In genomic region chr7:100556541-100556940, GRCh38 we compare ENCODE assay signal across 12 cellular contexts. TPM values are rescaled to one million over a fixed set of nuclear protein-coding genes. Genes with fewer than 3 reads are reported as not detected.
DNase-seq lines count a peak whose midpoint lies in the region; ATAC-seq, FAIRE-seq and TF ChIP-seq lines count a peak whose summit lies in the region.
"Had no signal": no experiment of that assay in that cellular context is flagged by ENCODE, and none has a peak within 500 bp of the region (broad histone marks: within the 10 kb centered on the region; RNA-seq: fewer than 3 reads in every experiment).

No MANE protein-coding gene starts in this region.

- H4K20me1 ChIP-seq in astrocyte (ENCODE audit: insufficient read depth, low read length), result no peaks in the 10 kb centered on the region

- no peak overlapping the region for H3K4me3 ChIP-seq in astrocyte (ENCODE audit: insufficient read depth, low read depth, low read length)
- no peak overlapping the region for H3K4me3 ChIP-seq in upper lobe of left lung
- H3K4me3 ChIP-seq: heart left ventricle had no signal

- H3K36me3 Mint-ChIP-seq in activated naive CD4-positive, alpha-beta T cell treated with anti-CD3 and anti-CD28 coated beads, Interleukin-2, amount 50 U/mL, for 72 hours, result peaks cover 12 to 18% of the 10 kb centered on the region in 2 donors
- H3K36me3 Mint-ChIP-seq in astrocyte (ENCODE audit: low read depth, unreplicated experiment), result peaks cover 4% of the 10 kb centered on the region

- no peaks in the 10 kb centered on the region for H3K79me2 ChIP-seq in astrocyte (ENCODE audit: insufficient read depth, low read length)

- H3K4me3 Mint-ChIP-seq in astrocyte (ENCODE audit: unreplicated experiment), result no peak overlapping the region
- H3K4me3 Mint-ChIP-seq: B cell had no signal

- H3K27me3 Mint-ChIP-seq in astrocyte (ENCODE audit: low read depth, unreplicated experiment), result no peaks in the 10 kb centered on the region
- H3K27me3 Mint-ChIP-seq: B cell had no signal

- H3K4me1 ChIP-seq in astrocyte (ENCODE audit: insufficient read depth, low read length) (no peaks in the 10 kb centered on the region), upper lobe of left lung (peaks cover 0 to 11% (median 2%) of the 10 kb centered on the region in 4 donors)

- no peaks in the 10 kb centered on the region for H3K4me1 Mint-ChIP-seq in astrocyte (ENCODE audit: low read depth, unreplicated experiment)

- H3K36me3 ChIP-seq in astrocyte (ENCODE audit: insufficient read depth, low read length), result peaks cover 5% of the 10 kb centered on the region
- peaks cover 0 to 45% (median 29%) of the 10 kb centered on the region in 4 donors for H3K36me3 ChIP-seq in upper lobe of left lung

- H3K9me3 ChIP-seq in astrocyte (ENCODE audit: insufficient read depth, low read depth, low read length), result no peaks in the 10 kb centered on the region
- H3K9me3 ChIP-seq in upper lobe of left lung, result no peaks in the 10 kb centered on the region
- H3K9me3 ChIP-seq: heart left ventricle had no signal

- no peak overlapping the region for H2AFZ ChIP-seq in astrocyte (ENCODE audit: low read depth, low read length)

- peak in 1 of 2 donors; percentile 34 for ATAC-seq in activated naive CD4-positive, alpha-beta T cell treated with anti-CD3 and anti-CD28 coated beads, Interleukin-2, amount 50 U/mL, for 72 hours
- ATAC-seq in upper lobe of left lung (ENCODE audit: low FRiP score in 2 of 2), result no peak
- no peak for ATAC-seq in GM21723 (IDR thresholded peaks at IDR 0.05; ENCODE audit: unreplicated experiment)
- ATAC-seq: heart left ventricle had no signal

- 55 to 57% methylated on average over 4 of the region's 4 CpGs for WGBS in upper lobe of left lung, 2 donors

- DNase-seq in activated naive CD4-positive, alpha-beta T cell treated with anti-CD3 and anti-CD28 coated beads, Interleukin-2, amount 50 U/mL, for 72 hours (ENCODE audit: low spot score in 2 of 2), result no peak
- no peak for DNase-seq in activated naive CD4-positive, alpha-beta T cell treated with anti-CD3 and anti-CD28 coated beads, Interleukin-2, amount 50 U/mL, for 16 hours
- peak; percentile 49 for DNase-seq in astrocyte (ENCODE audit: low read depth)
- DNase-seq in upper lobe of left lung, result peak in 1 of 2 donors; percentile 60
- no peak for DNase-seq in NCI-H226
- DNase-seq: heart left ventricle; NCI-H345; stimulated activated CD4-positive, alpha-beta T cell treated with anti-CD3 and anti-CD28 coated beads, Interleukin-12 subunit alpha, Interleukin-12 subunit beta, amount 100 ng/mL, for 4 hours; stimulated activated naive CD4-positive, alpha-beta T cell treated with Interleukin-2 at 50 U/mL for 16 hours had no signal

- TF ChIP-seq CTCF in astrocyte (IDR thresholded peaks at IDR 0.05; ENCODE audit: insufficient read depth, low read depth, low read length), result no peak
- no peak for TF ChIP-seq CTCF in upper lobe of left lung (IDR thresholded peaks at IDR 0.05)

- no peak for TF ChIP-seq POLR2A in upper lobe of left lung (IDR thresholded peaks at IDR 0.05)

- H3K27ac ChIP-seq in astrocyte (ENCODE audit: low read depth, low read length) (no peak overlapping the region), upper lobe of left lung (peak overlapping the region in 3 of 4 donors; percentile 18 to 37 (median 30))
- H3K27ac ChIP-seq: heart left ventricle had no signal

- H3K27me3 ChIP-seq in astrocyte (ENCODE audit: insufficient read depth, low read length) (no peaks in the 10 kb centered on the region), upper lobe of left lung (no peaks in the 10 kb centered on the region)
- H3K27me3 ChIP-seq: heart left ventricle had no signal

- no peaks in the 10 kb centered on the region for H3K9me3 Mint-ChIP-seq in activated naive CD4-positive, alpha-beta T cell treated with anti-CD3 and anti-CD28 coated beads, Interleukin-2, amount 50 U/mL, for 72 hours
- no peaks in the 10 kb centered on the region for H3K9me3 Mint-ChIP-seq in astrocyte (ENCODE audit: unreplicated experiment)

- no peak overlapping the region for H3K9ac ChIP-seq in astrocyte (ENCODE audit: low read length)

- TF ChIP-seq EP300 in upper lobe of left lung (IDR thresholded peaks at IDR 0.05), result no peak

- H3K4me2 ChIP-seq in astrocyte (ENCODE audit: low read length), result no peak overlapping the region

- no peak for FAIRE-seq in astrocyte (lab: Jason Lieb, UNC)
- FAIRE-seq: GM19239 had no signal

- H3K27ac Mint-ChIP-seq in activated naive CD4-positive, alpha-beta T cell treated with anti-CD3 and anti-CD28 coated beads, Interleukin-2, amount 50 U/mL, for 72 hours, result peak overlapping the region; percentile 47 to 75
- no peak overlapping the region for H3K27ac Mint-ChIP-seq in astrocyte (ENCODE audit: unreplicated experiment)
- H3K27ac Mint-ChIP-seq: B cell had no signal

RNA-seq across cellular contexts. Expression of gene SAP25, which starts 17.2 kb away (rescaled TPM):
- total RNA-seq in activated naive CD4-positive, alpha-beta T cell treated with anti-CD3 and anti-CD28 coated beads, Interleukin-2, amount 50 U/mL, for 72 hours, result 10 to 100 TPM; 10.6 to 26.0 TPM
- total RNA-seq in astrocyte (1.4 and 1.9 TPM in 2 replicates), upper lobe of left lung (10 to 100 TPM in 3 of 6 donors, 1 to 10 TPM in 3; 1.2 to 18.9 (median 12.7) TPM)

RNA-seq across cellular contexts. Expression of gene AGFG2, which starts 17.5 kb away (rescaled TPM):
- 10 to 100 TPM; 47.3 to 59.9 TPM for total RNA-seq in activated naive CD4-positive, alpha-beta T cell treated with anti-CD3 and anti-CD28 coated beads, Interleukin-2, amount 50 U/mL, for 72 hours
- 6.2 and 7.1 TPM in 2 replicates for total RNA-seq in astrocyte
- total RNA-seq in upper lobe of left lung, result 10 to 100 TPM; 14.3 to 33.1 (median 20.4) TPM

RNA-seq across cellular contexts. Expression of gene LRCH4, which starts 29.4 kb away (rescaled TPM):
- total RNA-seq in activated naive CD4-positive, alpha-beta T cell treated with anti-CD3 and anti-CD28 coated beads, Interleukin-2, amount 50 U/mL, for 72 hours, result 100 to 1,000 TPM in 1 of 2 donors, 10 to 100 TPM in 1; 76.2 to 178 TPM
- total RNA-seq in astrocyte (52.7 and 62.5 TPM in 2 replicates), upper lobe of left lung (100 to 1,000 TPM in 5 of 6 donors, 10 to 100 TPM in 1; 88.5 to 493 (median 121) TPM)

RNA-seq across cellular contexts. Expression of gene FBXO24, which starts 29.6 kb away (rescaled TPM):
- total RNA-seq in activated naive CD4-positive, alpha-beta T cell treated with anti-CD3 and anti-CD28 coated beads, Interleukin-2, amount 50 U/mL, for 72 hours, result 1 to 10 TPM; 1.9 to 4.0 TPM
- total RNA-seq in astrocyte (0.17 and 0.52 TPM in 2 replicates), upper lobe of left lung (1 to 10 TPM in 1 of 6 donors, under 1 TPM in 2, not detected in 3; 0.63 to 4.2 (median 0.77) TPM)

RNA-seq across cellular contexts. Expression of gene PCOLCE, which starts 45.6 kb away (rescaled TPM):
- total RNA-seq in activated naive CD4-positive, alpha-beta T cell treated with anti-CD3 and anti-CD28 coated beads, Interleukin-2, amount 50 U/mL, for 72 hours, result 10 to 100 TPM; 14.8 to 19.6 TPM
- 10.8 and 15.5 TPM in 2 replicates for total RNA-seq in astrocyte
- 100 to 1,000 TPM in 2 of 6 donors, 10 to 100 TPM in 4; 15.2 to 115 (median 47.3) TPM for total RNA-seq in upper lobe of left lung
